21 cellular contexts compared by ENCODE assay signal in genomic region chr4:104235966-104236365, GRCh38.
DNase-seq lines count a peak whose midpoint lies in the region; ATAC-seq, FAIRE-seq and TF ChIP-seq lines count a peak whose summit lies in the region.
"Had no signal": no experiment of that assay in that cellular context is flagged by ENCODE, and none has a peak within 500 bp of the region (broad histone marks: within the 10 kb centered on the region; RNA-seq: fewer than 3 reads in every experiment).

No MANE protein-coding gene starts in this region.

- H3K79me2 ChIP-seq in neural cell (replicated peaks; ENCODE audit: insufficient read depth, low read length), result no peaks in the 10 kb centered on the region

- H3K36me3 ChIP-seq in neural cell (ENCODE audit: insufficient read depth, low read length) (no peaks in the 10 kb centered on the region), A673 (ENCODE audit: insufficient read depth, low read length, poor library complexity, severe bottlenecking) (no peaks in the 10 kb centered on the region)

- H3K9ac ChIP-seq in neural cell (ENCODE audit: low read length), result no peak overlapping the region

- intact Hi-C loops in A673 (cut with micrococcal nuclease; ENCODE audit: unreplicated experiment), result no loop called here

- no peaks in the 10 kb centered on the region for H3K4me1 ChIP-seq in A673 (ENCODE audit: insufficient read depth, low read length, poor library complexity, severe bottlenecking)
- H3K4me1 ChIP-seq: A549 had no signal

- H3K9me2 ChIP-seq in neural cell (ENCODE audit: insufficient read depth, low read length), result no peaks in the 10 kb centered on the region

- peak overlapping the region; percentile 21 for H3K27ac ChIP-seq in neural cell (ENCODE audit: low read length)
- H3K27ac ChIP-seq in A673 (ENCODE audit: low read depth, low read length, poor library complexity, severe bottlenecking), result no peak overlapping the region
- H3K27ac ChIP-seq: A549 had no signal

- H3K27me3 ChIP-seq in neural cell (ENCODE audit: insufficient read depth, low read depth, low read length), result no peaks in the 10 kb centered on the region
- no peaks in the 10 kb centered on the region for H3K27me3 ChIP-seq in A673 (replicated peaks; ENCODE audit: insufficient read depth, low read depth, low read length, poor library complexity)

- BruUV-seq in A673 (replicated peaks; lab: Mats Ljungman, UMichigan), result no TSS peak

- no peaks in the 10 kb centered on the region for H3F3A ChIP-seq in neural cell (ENCODE audit: insufficient read depth, low read length, poor library complexity, severe bottlenecking)

- H3K4me3 ChIP-seq in neural cell (ENCODE audit: low read length) (no peak overlapping the region), A673 (ENCODE audit: low read depth, low read length, poor library complexity, severe bottlenecking) (no peak overlapping the region)
- H3K4me3 ChIP-seq: A549 had no signal

- CTCF ChIA-PET in HEK293T (lab: Yijun Ruan, JAX), result no interaction called here
- CTCF ChIA-PET in A673 (lab: Charles Lee), result no interaction called here

- no peak for DNase-seq in HEK293T (ENCODE audit: extremely low spot score)
- peak; percentile 48 for DNase-seq in NCI-H2227 treated with DMSO at 0.1 percent for 48 hours (lab: John Stamatoyannopoulos, UW)
- DNase-seq in NCI-H1105 treated with DMSO at 0.1 percent for 48 hours (lab: John Stamatoyannopoulos, UW), result no peak
- DNase-seq in DMS79 (lab: John Stamatoyannopoulos, UW), result no peak
- no peak for DNase-seq in A673 (ENCODE audit: low spot score)
- DNase-seq: 8988T; C1 segment of cervical spinal cord; Calu3; CD4-positive, alpha-beta memory T cell; COR-L47; DMS53; DND-41; GOT3; HCEC 1CT had no signal

- TF ChIP-seq CTCF in neural cell (IDR thresholded peaks at IDR 0.05; ENCODE audit: poor library complexity, severe bottlenecking), result no peak
- TF ChIP-seq CTCF in A673 (conservative IDR thresholded peaks at IDR 0.05; ENCODE audit: low read depth, low read length), result no peak

- H2AFZ ChIP-seq in neural cell (ENCODE audit: low read depth, low read length), result no peak overlapping the region

- H3K4me2 ChIP-seq in neural cell (ENCODE audit: low read length), result no peak overlapping the region
- H3K4me2 ChIP-seq: A549 had no signal

- POLR2A ChIA-PET in HEK293T (lab: Yijun Ruan, JAX) (no interaction called here), A673 (lab: Charles Lee; ENCODE audit: low non-redundant PET) (no interaction called here)

- TF ChIP-seq EP300 in neural cell (conservative IDR thresholded peaks at IDR 0.05; ENCODE audit: poor library complexity, severe bottlenecking), result peak; percentile 29

- no peak for ATAC-seq in GM19324 (IDR thresholded peaks at IDR 0.05; ENCODE audit: low FRiP score, unreplicated experiment)
- ATAC-seq: A549 had no signal

- peak; percentile 20 for TF ChIP-seq RAD21 in neural cell (conservative IDR thresholded peaks at IDR 0.05)

- H3K9me3 ChIP-seq in neural cell (ENCODE audit: low read length) (no peaks in the 10 kb centered on the region), A673 (ENCODE audit: low read depth, low read length, poor library complexity, severe bottlenecking) (no peaks in the 10 kb centered on the region)
- H3K9me3 ChIP-seq: A549 had no signal

- FAIRE-seq in islet of Langerhans (lab: Jason Lieb, UNC), result peak; percentile 81
- FAIRE-seq: A549, G401.6, GM19239, H54 had no signal

- no peaks in the 10 kb centered on the region for H4K20me1 ChIP-seq in neural cell (ENCODE audit: insufficient read depth)

TF ChIP-seq in HEK293T, 16 proteins besides CTCF, POLR2A, EP300 and RAD21:
- TF ChIP-seq LEF1 (IDR thresholded peaks at IDR 0.05; ENCODE audit: borderline replicate concordance) (no peak), FOXM1 (IDR thresholded peaks at IDR 0.05; ENCODE audit: borderline replicate concordance) (no peak), L3MBTL2 (conservative IDR thresholded peaks at IDR 0.05) (no peak), SP1 (IDR thresholded peaks at IDR 0.05) (no peak), PKNOX1 (IDR thresholded peaks at IDR 0.05) (peak; percentile 71)

TF ChIP-seq in neural cell, 6 proteins besides CTCF, POLR2A, EP300 and RAD21:
- TF ChIP-seq TAF1 (IDR thresholded peaks at IDR 0.05; ENCODE audit: low read depth), result no peak
- no peak for TF ChIP-seq EZH2 (IDR thresholded peaks at IDR 0.05; ENCODE audit: borderline replicate concordance, insufficient read depth, low read length, poor library complexity, severe bottlenecking)
- TF ChIP-seq POLR2AphosphoS5 (IDR thresholded peaks at IDR 0.05), result peak; percentile 58
- TF ChIP-seq SMC3 (conservative IDR thresholded peaks at IDR 0.05; ENCODE audit: poor library complexity), result peak; percentile 14
